8 cellular contexts compared by ENCODE assay signal in the genomic region with DNA sequence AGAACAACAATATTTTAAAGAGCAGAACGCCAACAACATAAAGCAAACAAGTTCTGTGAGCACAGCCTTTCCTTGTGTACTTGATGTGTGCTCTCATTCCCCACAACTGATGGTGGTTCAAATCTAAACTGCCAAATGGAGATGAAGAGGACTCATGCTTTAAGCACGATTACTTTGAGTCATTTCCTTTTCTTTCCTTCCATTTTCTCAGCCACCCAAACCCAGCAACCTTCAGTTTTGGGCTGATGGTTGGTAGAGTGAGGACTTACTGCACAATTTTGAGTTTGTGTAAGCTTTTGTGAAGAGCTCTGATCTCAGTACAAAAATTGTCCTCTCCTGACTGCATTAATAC. TPM values are rescaled to one million over a fixed set of nuclear protein-coding genes. Genes with fewer than 3 reads are reported as not detected.
DNase-seq lines count a peak whose midpoint lies in the region; ATAC-seq, FAIRE-seq and TF ChIP-seq lines count a peak whose summit lies in the region.

No MANE protein-coding gene starts in this region.

- 37 to 48% (median 43%) methylated on average over 2 of the region's 2 CpGs for WGBS in psoas muscle, 3 donors
- 26 to 31% methylated on average over 2 of the region's 2 CpGs for WGBS in upper lobe of left lung, 2 donors

- H3K36me3 ChIP-seq in NT2/D1 (ENCODE audit: insufficient read depth, insufficient read length, low read length): peaks cover 6% of the 10 kb centered on the region
- H3K36me3 ChIP-seq in psoas muscle (ENCODE audit: insufficient read depth in 1 of 2, low read depth in 1 of 2): no peaks in the 10 kb centered on the region
- H3K36me3 ChIP-seq in upper lobe of left lung: no peaks in the 10 kb centered on the region

- H3K27ac ChIP-seq in psoas muscle: no peak overlapping the region
- H3K27ac ChIP-seq in upper lobe of left lung: peak overlapping the region in 2 of 4 donors; percentile 17 to 45

- ATAC-seq in psoas muscle (no peak), upper lobe of left lung (ENCODE audit: low FRiP score in 2 of 2) (no peak), Right ventricle myocardium superior (ENCODE audit: poor library complexity) (no peak), HG03432 (IDR thresholded peaks at IDR 0.05; ENCODE audit: unreplicated experiment) (no peak)

- TF ChIP-seq POLR2A in upper lobe of left lung (IDR thresholded peaks at IDR 0.05): no peak

- no peak for DNase-seq in GM18507 (ENCODE audit: extremely low spot score, insufficient read length, low read depth)
- DNase-seq in NT2/D1 (ENCODE audit: low read depth, low spot score): no peak
- DNase-seq in dermis blood vessel endothelial cell: peak; percentile 50
- no peak for DNase-seq in psoas muscle
- DNase-seq in upper lobe of left lung: no peak
- no peak for DNase-seq in activated CD8-positive, alpha-beta memory T cell treated with anti-CD3 and anti-CD28 coated beads for 24 hours
- DNase-seq in Right ventricle myocardium superior: no peak

- no peak overlapping the region for H3K9ac ChIP-seq in NT2/D1 (ENCODE audit: insufficient read length, low read depth)

- FAIRE-seq in GM18507 (lab: Jason Lieb, UNC): peak; percentile 61

- H3K4me1 ChIP-seq in NT2/D1 (ENCODE audit: insufficient read depth, insufficient read length): peaks cover 8% of the 10 kb centered on the region
- H3K4me1 ChIP-seq in psoas muscle: peaks cover 22% of the 10 kb centered on the region
- peaks cover 13 to 41% (median 22%) of the 10 kb centered on the region in 4 donors for H3K4me1 ChIP-seq in upper lobe of left lung

- intact Hi-C loops in psoas muscle (cut with DNase I): no loop called here
- intact Hi-C loops in Right ventricle myocardium superior (cut with DNase I): no loop called here

- H3K27me3 ChIP-seq in NT2/D1 (ENCODE audit: insufficient read depth, insufficient read length) (no peaks in the 10 kb centered on the region), psoas muscle (ENCODE audit: insufficient read depth in 3 of 3, low read length in 2 of 3) (no peaks in the 10 kb centered on the region), upper lobe of left lung (no peaks in the 10 kb centered on the region)

- H3K4me3 ChIP-seq in NT2/D1 (ENCODE audit: insufficient read length, low read depth): peak overlapping the region; percentile 77
- H3K4me3 ChIP-seq in psoas muscle: peak overlapping the region; percentile 84
- H3K4me3 ChIP-seq in upper lobe of left lung: peak overlapping the region in 1 of 4 donors; percentile 99

- H3K9me3 ChIP-seq in NT2/D1 (ENCODE audit: insufficient read depth, low read length) (no peaks in the 10 kb centered on the region), psoas muscle (no peaks in the 10 kb centered on the region), upper lobe of left lung (no peaks in the 10 kb centered on the region)

- TF ChIP-seq CTCF in psoas muscle (IDR thresholded peaks at IDR 0.05): no peak
- no peak for TF ChIP-seq CTCF in upper lobe of left lung (IDR thresholded peaks at IDR 0.05)

- TF ChIP-seq EP300 in upper lobe of left lung (IDR thresholded peaks at IDR 0.05): no peak

RNA-seq across cellular contexts. Expression of gene NSD2, which starts 1.7 kb away (rescaled TPM):
- total RNA-seq in dermis blood vessel endothelial cell (66.0 and 102 TPM in 2 replicates), psoas muscle (10 to 100 TPM; 21.2 to 36.0 (median 25.2) TPM), upper lobe of left lung (100 to 1,000 TPM in 2 of 6 donors, 10 to 100 TPM in 4; 35.7 to 164 (median 53.1) TPM), Right ventricle myocardium superior (32.6 TPM)
- 10 to 100 TPM in 1 of 3 donors, 1 to 10 TPM in 2; 5.6 to 19.2 (median 6.7) TPM for polyA plus RNA-seq in psoas muscle

RNA-seq across cellular contexts. Expression of gene LETM1, which starts 16.9 kb away (rescaled TPM):
- total RNA-seq in dermis blood vessel endothelial cell (90.0 and 95.8 TPM in 2 replicates), psoas muscle (10 to 100 TPM; 26.8 to 50.3 (median 40.1) TPM), upper lobe of left lung (10 to 100 TPM; 31.4 to 98.5 (median 47.8) TPM), Right ventricle myocardium superior (41.8 TPM)
- 10 to 100 TPM; 14.1 to 26.1 (median 25.1) TPM for polyA plus RNA-seq in psoas muscle
